15 cellular contexts compared by ENCODE assay signal in genomic region chr1:19443321-19443720, GRCh38. TPM values are rescaled to one million over a fixed set of nuclear protein-coding genes. Genes with fewer than 3 reads are reported as not detected.
DNase-seq lines count a peak whose midpoint lies in the region; ATAC-seq and TF ChIP-seq lines count a peak whose summit lies in the region.
"Had no signal": no experiment of that assay in that cellular context is flagged by ENCODE, and none has a peak within 500 bp of the region (broad histone marks: within the 10 kb centered on the region; RNA-seq: fewer than 3 reads in every experiment).

No MANE protein-coding gene starts in this region.

- H3K9me3 Mint-ChIP-seq in natural killer cell, result no peaks in the 10 kb centered on the region
- H3K9me3 Mint-ChIP-seq in natural killer cell treated with Interleukin-12 subunit alpha and Interleukin-12 subunit beta and Interleukin-15 and Interleukin-18, amount 100 ng/mL, for 72 hours, result no peaks in the 10 kb centered on the region
- H3K9me3 Mint-ChIP-seq: type B pancreatic cell had no signal

- no peak overlapping the region for H3K4me3 Mint-ChIP-seq in natural killer cell
- no peak overlapping the region for H3K4me3 Mint-ChIP-seq in natural killer cell treated with Interleukin-12 subunit alpha and Interleukin-12 subunit beta and Interleukin-15 and Interleukin-18, amount 100 ng/mL, for 72 hours
- H3K4me3 Mint-ChIP-seq: type B pancreatic cell had no signal

- TF ChIP-seq CTCF in natural killer cell (IDR thresholded peaks at IDR 0.05) (no peak), fibroblast of villous mesenchyme (IDR thresholded peaks at IDR 0.05; ENCODE audit: insufficient read depth, low read depth, low read length) (no peak), prostate gland (IDR thresholded peaks at IDR 0.05) (no peak), mucosa of descending colon (IDR thresholded peaks at IDR 0.05) (no peak)

- peak overlapping the region; percentile 73 to 96 for H3K27ac ChIP-seq in prostate gland
- peak overlapping the region; percentile 15 to 49 for H3K27ac ChIP-seq in aorta (ENCODE audit: low read depth in 1 of 2, low read length in 2 of 2)

- no peak for TF ChIP-seq POLR2A in prostate gland (IDR thresholded peaks at IDR 0.05)

- H3K27ac Mint-ChIP-seq in natural killer cell, result peak overlapping the region; percentile 77 to 87
- peak overlapping the region in 1 of 2 donors; percentile 76 for H3K27ac Mint-ChIP-seq in natural killer cell treated with Interleukin-12 subunit alpha and Interleukin-12 subunit beta and Interleukin-15 and Interleukin-18, amount 100 ng/mL, for 72 hours
- H3K27ac Mint-ChIP-seq: type B pancreatic cell had no signal

- H3K4me1 Mint-ChIP-seq in natural killer cell, result peaks cover 77 to 88% of the 10 kb centered on the region in 2 donors
- H3K4me1 Mint-ChIP-seq in natural killer cell treated with Interleukin-12 subunit alpha and Interleukin-12 subunit beta and Interleukin-15 and Interleukin-18, amount 100 ng/mL, for 72 hours (ENCODE audit: low read depth in 2 of 2), result peaks cover 51 to 61% of the 10 kb centered on the region in 2 donors

- H3K4me3 ChIP-seq in fibroblast of villous mesenchyme (ENCODE audit: low read depth, low read length) (no peak overlapping the region), prostate gland (no peak overlapping the region), aorta (ENCODE audit: low read length in 2 of 2) (no peak overlapping the region), mucosa of descending colon (no peak overlapping the region)

- H3K27me3 ChIP-seq in prostate gland (replicated peaks; ENCODE audit: insufficient read depth), result no peaks in the 10 kb centered on the region
- H3K27me3 ChIP-seq in aorta (ENCODE audit: control insufficient read depth in 1 of 2, insufficient read depth in 2 of 2, low read length in 1 of 2), result no peaks in the 10 kb centered on the region

- no peaks in the 10 kb centered on the region for H3K9me3 ChIP-seq in prostate gland
- H3K9me3 ChIP-seq in aorta (ENCODE audit: control insufficient read depth, low read length), result no peaks in the 10 kb centered on the region
- H3K9me3 ChIP-seq in mucosa of descending colon, result no peaks in the 10 kb centered on the region

- H3K27me3 Mint-ChIP-seq in natural killer cell (ENCODE audit: low read depth in 2 of 2), result no peaks in the 10 kb centered on the region
- no peaks in the 10 kb centered on the region for H3K27me3 Mint-ChIP-seq in natural killer cell treated with Interleukin-12 subunit alpha and Interleukin-12 subunit beta and Interleukin-15 and Interleukin-18, amount 100 ng/mL, for 72 hours
- H3K27me3 Mint-ChIP-seq: type B pancreatic cell had no signal

- DNase-seq in natural killer cell, result no peak
- no peak for DNase-seq in natural killer cell treated with Interleukin-12 subunit alpha and Interleukin-12 subunit beta and Interleukin-15 and Interleukin-18, amount 100 ng/mL, for 72 hours (ENCODE audit: low spot score)
- peak; percentile 61 for DNase-seq in fibroblast of villous mesenchyme (ENCODE audit: low read depth)
- DNase-seq in prostate gland (ENCODE audit: low spot score), result no peak
- peak in 1 of 2 donors; percentile 31 for DNase-seq in aorta
- DNase-seq in mucosa of descending colon, result no peak
- DNase-seq in NCI-H226, result no peak
- DNase-seq: activated CD4-positive, CD25-positive, alpha-beta regulatory T cell; activated CD8-positive, alpha-beta memory T cell treated with anti-CD3 and anti-CD28 coated beads, Interleukin-2, amount 50 U/mL, for 48 hours; DMS153; effector memory CD4-positive, alpha-beta T cell; glutamatergic neuron; NCI-H1048 had no signal

- intact Hi-C loops in natural killer cell (cut with micrococcal nuclease) (no loop called here), prostate gland (cut with DNase I) (no loop called here), aorta (cut with DNase I) (loop anchor here in 1 of 2 donors (5.0 kb wide), 2 partner anchors 39 to 41 kb away; no protein-coding TSS in a partner anchor), mucosa of descending colon (cut with DNase I, micrococcal nuclease) (no loop called here)

- 74% methylated on average over 4 of the region's 4 CpGs for WGBS in prostate gland
- 21 to 22% methylated on average over 4 of the region's 4 CpGs for WGBS in aorta, 2 donors

- H3K4me1 ChIP-seq in prostate gland (replicated peaks), result peaks cover 35% of the 10 kb centered on the region
- peaks cover 10 to 12% of the 10 kb centered on the region in 2 donors for H3K4me1 ChIP-seq in aorta (ENCODE audit: control insufficient read depth in 1 of 2, insufficient read depth in 2 of 2, low read length in 2 of 2)
- H3K4me1 ChIP-seq in mucosa of descending colon (ENCODE audit: low read depth), result peaks cover 32% of the 10 kb centered on the region

- ATAC-seq in natural killer cell (no peak), aorta (ENCODE audit: low FRiP score) (peak; percentile 66), mucosa of descending colon (no peak), GM18861 (IDR thresholded peaks at IDR 0.05; ENCODE audit: unreplicated experiment) (no peak)
- no peak for ATAC-seq in natural killer cell treated with Interleukin-12 subunit alpha and Interleukin-12 subunit beta and Interleukin-15 and Interleukin-18, amount 100 ng/mL, for 72 hours

- H3K36me3 ChIP-seq in prostate gland (no peaks in the 10 kb centered on the region), aorta (ENCODE audit: control insufficient read depth in 1 of 2, insufficient read depth in 2 of 2, low read length in 1 of 2) (no peaks in the 10 kb centered on the region), mucosa of descending colon (ENCODE audit: low read depth) (no peaks in the 10 kb centered on the region)

- no peaks in the 10 kb centered on the region for H3K36me3 Mint-ChIP-seq in natural killer cell
- H3K36me3 Mint-ChIP-seq in natural killer cell treated with Interleukin-12 subunit alpha and Interleukin-12 subunit beta and Interleukin-15 and Interleukin-18, amount 100 ng/mL, for 72 hours, result no peaks in the 10 kb centered on the region
- H3K36me3 Mint-ChIP-seq: type B pancreatic cell had no signal

RNA-seq across cellular contexts. Expression of gene CAPZB, which starts 42.0 kb away (rescaled TPM):
- total RNA-seq in natural killer cell (100 to 1,000 TPM; 369 to 393 (median 375) TPM), fibroblast of villous mesenchyme (173 and 183 TPM in 2 replicates), prostate gland (100 to 1,000 TPM; 139 to 150 TPM), aorta (100 to 1,000 TPM; 289 to 297 TPM), mucosa of descending colon (100 to 1,000 TPM; 346 to 393 (median 381) TPM)
- total RNA-seq in natural killer cell treated with Interleukin-12 subunit alpha and Interleukin-12 subunit beta and Interleukin-15 and Interleukin-18, amount 100 ng/mL, for 72 hours, result 100 to 1,000 TPM; 270 to 359 TPM
- polyA plus RNA-seq in aorta, result 100 to 1,000 TPM; 230 to 254 TPM
